ENCODE assay signal across 8 cellular contexts in genomic region chr19:29694669-29695627, GRCh38. TPM values are rescaled to one million over a fixed set of nuclear protein-coding genes. Genes with fewer than 3 reads are reported as not detected.
DNase-seq lines count a peak whose midpoint lies in the region; ATAC-seq, FAIRE-seq and TF ChIP-seq lines count a peak whose summit lies in the region.

No MANE protein-coding gene starts in this region.

- H3K27me3 Mint-ChIP-seq in activated CD8-positive, alpha-beta T cell treated with anti-CD3 and anti-CD28 coated beads, Interleukin-2, amount 10 ng/mL, durations not matched to agents 7 days and 5 days (ENCODE audit: low read depth): no peaks in the 10 kb centered on the region
- no peaks in the 10 kb centered on the region for H3K27me3 Mint-ChIP-seq in memory B cell

- H3K4me3 ChIP-seq in A673 (ENCODE audit: low read depth, low read length, poor library complexity, severe bottlenecking): no peak overlapping the region

- H3K36me3 Mint-ChIP-seq in activated CD8-positive, alpha-beta T cell treated with anti-CD3 and anti-CD28 coated beads, Interleukin-2, amount 10 ng/mL, durations not matched to agents 7 days and 5 days (ENCODE audit: low read depth): no peaks in the 10 kb centered on the region
- no peaks in the 10 kb centered on the region for H3K36me3 Mint-ChIP-seq in memory B cell

- H3K4me1 Mint-ChIP-seq in activated CD8-positive, alpha-beta T cell treated with anti-CD3 and anti-CD28 coated beads, Interleukin-2, amount 10 ng/mL, durations not matched to agents 7 days and 5 days (ENCODE audit: low read depth): peaks cover 20% of the 10 kb centered on the region
- H3K4me1 Mint-ChIP-seq in memory B cell: peaks cover 13% of the 10 kb centered on the region

- DNase-seq in A673 (ENCODE audit: low spot score): peak; percentile 67
- DNase-seq in GM18507 (ENCODE audit: extremely low spot score, insufficient read length, low read depth): peak; percentile 55
- DNase-seq in NCI-H748 treated with DMSO at 0.1 percent for 48 hours (lab: John Stamatoyannopoulos, UW): peak; percentile 4
- peak; percentile 88 for DNase-seq in activated CD8-positive, alpha-beta T cell treated with anti-CD3 and anti-CD28 coated beads, Interleukin-2, amount 10 ng/mL, durations not matched to agents 7 days and 5 days
- peak; percentile 67 for DNase-seq in effector CD8-positive, alpha-beta T cell (lab: John Stamatoyannopoulos, UW)
- DNase-seq in memory B cell (ENCODE audit: low spot score in 2 of 2): peak; percentile 71 to 78
- DNase-seq in stimulated activated CD8-positive, alpha-beta memory T cell treated with anti-CD3 and anti-CD28 coated beads, Interleukin-2, amount 100 ng/mL, for 48 hours (ENCODE audit: low read depth in 2 of 2): peak; percentile 73 to 79

- H3K4me1 ChIP-seq in A673 (ENCODE audit: insufficient read depth, low read length, poor library complexity, severe bottlenecking): no peaks in the 10 kb centered on the region

- ATAC-seq in HG03045 (IDR thresholded peaks at IDR 0.05; ENCODE audit: unreplicated experiment) (peak; percentile 87), memory B cell (ENCODE audit: low read depth) (peak; percentile 96)
- ATAC-seq in activated CD8-positive, alpha-beta T cell treated with anti-CD3 and anti-CD28 coated beads, Interleukin-2, amount 10 ng/mL, durations not matched to agents 7 days and 5 days: peak; percentile 98

- peak; percentile 69 for FAIRE-seq in GM18507 (lab: Jason Lieb, UNC)

- peaks cover 7% of the 10 kb centered on the region for H3K9me3 ChIP-seq in A673 (ENCODE audit: low read depth, low read length, poor library complexity, severe bottlenecking)

- H3K27ac Mint-ChIP-seq in activated CD8-positive, alpha-beta T cell treated with anti-CD3 and anti-CD28 coated beads, Interleukin-2, amount 10 ng/mL, durations not matched to agents 7 days and 5 days: peak overlapping the region; percentile 77
- H3K27ac Mint-ChIP-seq in memory B cell: peak overlapping the region; percentile 50

- POLR2A ChIA-PET in A673 (lab: Charles Lee; ENCODE audit: low non-redundant PET): no interaction called here
- POLR2A ChIA-PET in activated CD8-positive, alpha-beta T cell treated with anti-CD3 and anti-CD28 coated beads, Interleukin-2, amount 10 ng/mL, durations not matched to agents 7 days and 5 days (lab: Charles Lee): interaction anchor here (1.1 to 1.8 kb wide), 3 partner anchors 20 to 89 kb away, joined by 3 to 11 read pairs (median 7); partner anchors contain the start of genes C19orf12 and POP4

- peak; percentile 82 for TF ChIP-seq CTCF in A673 (conservative IDR thresholded peaks at IDR 0.05; ENCODE audit: low read depth, low read length)

- CTCF ChIA-PET in A673 (lab: Charles Lee): no interaction called here
- CTCF ChIA-PET in activated CD8-positive, alpha-beta T cell treated with anti-CD3 and anti-CD28 coated beads, Interleukin-2, amount 10 ng/mL, durations not matched to agents 7 days and 5 days (lab: Charles Lee): interaction anchor here (0.7 to 7.0 kb wide), 20 partner anchors 9 to 182 kb away, joined by 3 to 199 read pairs (median 6); partner anchors contain the start of genes C19orf12, PLEKHF1 and POP4

- H3K4me3 Mint-ChIP-seq in activated CD8-positive, alpha-beta T cell treated with anti-CD3 and anti-CD28 coated beads, Interleukin-2, amount 10 ng/mL, durations not matched to agents 7 days and 5 days: no peak overlapping the region
- no peak overlapping the region for H3K4me3 Mint-ChIP-seq in memory B cell

- H3K27ac ChIP-seq in A673 (ENCODE audit: low read depth, low read length, poor library complexity, severe bottlenecking): no peak overlapping the region

- intact Hi-C loops in A673 (cut with micrococcal nuclease; ENCODE audit: unreplicated experiment): no loop called here

- BruUV-seq in A673 (replicated peaks; lab: Mats Ljungman, UMichigan): no TSS peak

- no peaks in the 10 kb centered on the region for H3K27me3 ChIP-seq in A673 (replicated peaks; ENCODE audit: insufficient read depth, low read depth, low read length, poor library complexity)

- no peaks in the 10 kb centered on the region for H3K9me3 Mint-ChIP-seq in activated CD8-positive, alpha-beta T cell treated with anti-CD3 and anti-CD28 coated beads, Interleukin-2, amount 10 ng/mL, durations not matched to agents 7 days and 5 days (ENCODE audit: insufficient read depth)
- H3K9me3 Mint-ChIP-seq in memory B cell: no peaks in the 10 kb centered on the region

- H3K36me3 ChIP-seq in A673 (ENCODE audit: insufficient read depth, low read length, poor library complexity, severe bottlenecking): no peaks in the 10 kb centered on the region

RNA-seq across cellular contexts. Expression of gene C19orf12, which starts 20.1 kb away (rescaled TPM):
- total RNA-seq in A673 (2021): 26.8 and 28.6 TPM in 2 replicates
- 10 to 100 TPM; 38.7 to 41.0 TPM for total RNA-seq in activated CD8-positive, alpha-beta T cell treated with anti-CD3 and anti-CD28 coated beads, Interleukin-2, amount 10 ng/mL, durations not matched to agents 7 days and 5 days

RNA-seq across cellular contexts. Expression of gene PLEKHF1, which starts 29.7 kb away (rescaled TPM):
- not detected in 2 replicates for total RNA-seq in A673 (2021)
- 10 to 100 TPM; 46.0 to 47.7 TPM for total RNA-seq in activated CD8-positive, alpha-beta T cell treated with anti-CD3 and anti-CD28 coated beads, Interleukin-2, amount 10 ng/mL, durations not matched to agents 7 days and 5 days

Comparison
In these comparisons a context has a peak if more than half of its experiments do, and no peak if none do; other contexts are left out.
1. DNase-seq: peak in every context shown above with its lines; median percentile 88 in activated CD8-positive, alpha-beta T cell treated with anti-CD3 and anti-CD28 coated beads, Interleukin-2, amount 10 ng/mL, durations not matched to agents 7 days and 5 days; 76 in stimulated activated CD8-positive, alpha-beta memory T cell treated with anti-CD3 and anti-CD28 coated beads, Interleukin-2, amount 100 ng/mL, for 48 hours; 74 in memory B cell; 67 in A673; 67 in effector CD8-positive, alpha-beta T cell; 55 in GM18507; 4 in NCI-H748 treated with DMSO at 0.1 percent for 48 hours.
2. RNA of gene PLEKHF1, which starts 29.7 kb away (total RNA-seq): 46.0 to 47.7 TPM in activated CD8-positive, alpha-beta T cell treated with anti-CD3 and anti-CD28 coated beads, Interleukin-2, amount 10 ng/mL, durations not matched to agents 7 days and 5 days; not detected in A673; every median in the first group is over 10 times any median in the second.
3. Peak in every context shown above with its lines, with median percentiles within 50 percentile points of each other: ATAC-seq.